In the genomic region with DNA sequence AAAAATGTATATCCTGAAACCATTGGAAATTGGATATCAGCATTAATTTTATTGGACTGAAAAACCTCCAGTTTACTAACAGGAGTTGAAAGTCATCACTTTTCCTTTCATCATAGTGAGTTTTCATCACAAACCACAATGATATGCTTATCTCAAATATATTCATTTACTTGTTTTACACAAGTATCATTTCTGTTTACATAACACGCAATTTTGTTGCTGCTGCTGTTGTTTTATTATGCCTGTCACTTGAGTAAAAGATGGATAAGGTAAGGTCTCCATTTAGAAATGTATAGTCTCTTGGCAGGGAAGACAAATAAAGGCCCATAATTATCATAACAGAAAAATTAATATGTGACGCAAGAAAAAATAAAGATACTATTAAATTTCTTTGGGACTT, we compare ENCODE assay signal across 18 cellular contexts.
DNase-seq lines count a peak whose midpoint lies in the region; ATAC-seq and TF ChIP-seq lines count a peak whose summit lies in the region.
"Had no signal": no experiment of that assay in that cellular context is flagged by ENCODE, and none has a peak within 500 bp of the region (broad histone marks: within the 10 kb centered on the region; RNA-seq: fewer than 3 reads in every experiment).

No MANE protein-coding gene starts in this region.

- H3K4me1 Mint-ChIP-seq in activated T-cell treated with anti-CD3 and anti-CD28 coated beads, Interleukin-2, amount 50 U/mL, for 72 hours (ENCODE audit: low read depth) = no peaks in the 10 kb centered on the region
- H3K4me1 Mint-ChIP-seq in activated T-cell treated with anti-CD3 and anti-CD28 coated beads, Interleukin-2, amount 50 U/mL, for 4 hours (ENCODE audit: low read depth) = no peaks in the 10 kb centered on the region
- H3K4me1 Mint-ChIP-seq in mesothelial cell of epicardium = peaks cover 65% of the 10 kb centered on the region
- H3K4me1 Mint-ChIP-seq in activated T-helper 1 cell treated with anti-CD3 and anti-CD28 coated beads, Interleukin-12 subunit alpha, Interleukin-12 subunit beta, Interleukin-2, Interleukin-4 antibody, amounts not matched to agents 30 ng/mL and 10 ng/mL and 1 ng/mL, durations not matched to agents 14 hours and 24 hours and 36 hours (ENCODE audit: low read depth) = no peaks in the 10 kb centered on the region
- H3K4me1 Mint-ChIP-seq: CD4-positive, alpha-beta memory T cell had no signal

- intact Hi-C loops in activated T-helper 1 cell treated with anti-CD3 and anti-CD28 coated beads, Interleukin-12 subunit alpha, Interleukin-12 subunit beta, Interleukin-2, Interleukin-4 antibody, amounts not matched to agents 30 ng/mL and 10 ng/mL and 1 ng/mL, durations not matched to agents 14 hours and 24 hours and 36 hours (cut with micrococcal nuclease) = no loop called here
- intact Hi-C loops in posterior cingulate gyrus (cut with DNase I) = no loop called here

- H3K27me3 Mint-ChIP-seq in activated T-cell treated with anti-CD3 and anti-CD28 coated beads, Interleukin-2, amount 50 U/mL, for 72 hours (ENCODE audit: low read depth) = peaks cover 6% of the 10 kb centered on the region
- H3K27me3 Mint-ChIP-seq in activated T-cell treated with anti-CD3 and anti-CD28 coated beads, Interleukin-2, amount 50 U/mL, for 4 hours (ENCODE audit: low read depth) = no peaks in the 10 kb centered on the region
- H3K27me3 Mint-ChIP-seq in mesothelial cell of epicardium (ENCODE audit: low read depth) = no peaks in the 10 kb centered on the region
- peaks cover 2% of the 10 kb centered on the region for H3K27me3 Mint-ChIP-seq in activated T-helper 1 cell treated with anti-CD3 and anti-CD28 coated beads, Interleukin-12 subunit alpha, Interleukin-12 subunit beta, Interleukin-2, Interleukin-4 antibody, amounts not matched to agents 30 ng/mL and 10 ng/mL and 1 ng/mL, durations not matched to agents 14 hours and 24 hours and 36 hours (ENCODE audit: insufficient read depth)
- H3K27me3 Mint-ChIP-seq: CD4-positive, alpha-beta memory T cell had no signal

- H3K9me3 Mint-ChIP-seq in activated T-cell treated with anti-CD3 and anti-CD28 coated beads, Interleukin-2, amount 50 U/mL, for 72 hours = no peaks in the 10 kb centered on the region
- H3K9me3 Mint-ChIP-seq in activated T-cell treated with anti-CD3 and anti-CD28 coated beads, Interleukin-2, amount 50 U/mL, for 4 hours = no peaks in the 10 kb centered on the region
- peaks cover 3% of the 10 kb centered on the region for H3K9me3 Mint-ChIP-seq in mesothelial cell of epicardium
- H3K9me3 Mint-ChIP-seq in activated T-helper 1 cell treated with anti-CD3 and anti-CD28 coated beads, Interleukin-12 subunit alpha, Interleukin-12 subunit beta, Interleukin-2, Interleukin-4 antibody, amounts not matched to agents 30 ng/mL and 10 ng/mL and 1 ng/mL, durations not matched to agents 14 hours and 24 hours and 36 hours = no peaks in the 10 kb centered on the region
- H3K9me3 Mint-ChIP-seq: CD4-positive, alpha-beta memory T cell; GM23338; H9; HFFc6 had no signal

- ATAC-seq in activated T-cell treated with anti-CD3 and anti-CD28 coated beads, Interleukin-2, amount 50 U/mL, for 72 hours (replicated peaks in 1 of 2) = no peak
- ATAC-seq in activated T-cell treated with anti-CD3 and anti-CD28 coated beads, Interleukin-2, amount 50 U/mL, for 4 hours = no peak
- ATAC-seq: GM23338, HCT116 had no signal

- H3K36me3 Mint-ChIP-seq in activated T-cell treated with anti-CD3 and anti-CD28 coated beads, Interleukin-2, amount 50 U/mL, for 72 hours (ENCODE audit: insufficient read depth in 2 of 2) = no peaks in the 10 kb centered on the region
- no peaks in the 10 kb centered on the region for H3K36me3 Mint-ChIP-seq in activated T-cell treated with anti-CD3 and anti-CD28 coated beads, Interleukin-2, amount 50 U/mL, for 4 hours (ENCODE audit: insufficient read depth)
- H3K36me3 Mint-ChIP-seq in mesothelial cell of epicardium = peaks cover 1% of the 10 kb centered on the region
- no peaks in the 10 kb centered on the region for H3K36me3 Mint-ChIP-seq in activated T-helper 1 cell treated with anti-CD3 and anti-CD28 coated beads, Interleukin-12 subunit alpha, Interleukin-12 subunit beta, Interleukin-2, Interleukin-4 antibody, amounts not matched to agents 30 ng/mL and 10 ng/mL and 1 ng/mL, durations not matched to agents 14 hours and 24 hours and 36 hours (ENCODE audit: low read depth)
- H3K36me3 Mint-ChIP-seq: CD4-positive, alpha-beta memory T cell had no signal

- peak overlapping the region; percentile 97 for H3K27ac ChIP-seq in epithelial cell of prostate

- H3K4me3 Mint-ChIP-seq in activated T-cell treated with anti-CD3 and anti-CD28 coated beads, Interleukin-2, amount 50 U/mL, for 72 hours = no peak overlapping the region
- H3K4me3 Mint-ChIP-seq in activated T-cell treated with anti-CD3 and anti-CD28 coated beads, Interleukin-2, amount 50 U/mL, for 4 hours = no peak overlapping the region
- H3K4me3 Mint-ChIP-seq in mesothelial cell of epicardium = no peak overlapping the region
- H3K4me3 Mint-ChIP-seq in activated T-helper 1 cell treated with anti-CD3 and anti-CD28 coated beads, Interleukin-12 subunit alpha, Interleukin-12 subunit beta, Interleukin-2, Interleukin-4 antibody, amounts not matched to agents 30 ng/mL and 10 ng/mL and 1 ng/mL, durations not matched to agents 14 hours and 24 hours and 36 hours = no peak overlapping the region
- H3K4me3 Mint-ChIP-seq: CD4-positive, alpha-beta memory T cell; GM23338; H9; HFFc6 had no signal

- H3K27ac Mint-ChIP-seq in activated T-cell treated with anti-CD3 and anti-CD28 coated beads, Interleukin-2, amount 50 U/mL, for 72 hours = peak overlapping the region; percentile 18
- peak overlapping the region; percentile 51 for H3K27ac Mint-ChIP-seq in mesothelial cell of epicardium
- no peak overlapping the region for H3K27ac Mint-ChIP-seq in activated T-helper 1 cell treated with anti-CD3 and anti-CD28 coated beads, Interleukin-12 subunit alpha, Interleukin-12 subunit beta, Interleukin-2, Interleukin-4 antibody, amounts not matched to agents 30 ng/mL and 10 ng/mL and 1 ng/mL, durations not matched to agents 14 hours and 24 hours and 36 hours
- H3K27ac Mint-ChIP-seq: CD4-positive, alpha-beta memory T cell; GM23338; H9; HFFc6 had no signal

- DNase-seq in activated T-cell treated with anti-CD3 and anti-CD28 coated beads, Interleukin-2, amount 50 U/mL, for 72 hours = no peak
- no peak for DNase-seq in activated T-cell treated with anti-CD3 and anti-CD28 coated beads, Interleukin-2, amount 50 U/mL, for 4 hours
- DNase-seq in epithelial cell of prostate (ENCODE audit: low read depth, low spot score) = no peak
- DNase-seq in mesothelial cell of epicardium (ENCODE audit: low spot score in 2 of 2, unreplicated experiment in 2 of 2) = no peak
- no peak for DNase-seq in activated T-helper 1 cell treated with anti-CD3 and anti-CD28 coated beads, Interleukin-12 subunit alpha, Interleukin-12 subunit beta, Interleukin-2, Interleukin-4 antibody, amounts not matched to agents 30 ng/mL and 10 ng/mL and 1 ng/mL, durations not matched to agents 14 hours and 24 hours and 36 hours (ENCODE audit: low spot score)
- no peak for DNase-seq in posterior cingulate gyrus
- no peak for DNase-seq in HK-2 (ENCODE audit: unreplicated experiment)
- DNase-seq: C1 segment of cervical spinal cord; Calu3; CD4-positive, alpha-beta memory T cell; COR-L47; DMS53; DMS79 treated with DMSO at 0.1 percent for 48 hours; GF-D8; H9; HFFc6 had no signal

- TF ChIP-seq CTCF in mesothelial cell of epicardium (IDR thresholded peaks at IDR 0.05; ENCODE audit: unreplicated experiment) = no peak
